ENCODE assay signal across 8 cellular contexts in genomic region chr11:64269380-64270234, GRCh38. TPM values are rescaled to one million over a fixed set of nuclear protein-coding genes. Genes with fewer than 3 reads are reported as not detected.
DNase-seq lines count a peak whose midpoint lies in the region; TF ChIP-seq lines count a peak whose summit lies in the region.

No MANE protein-coding gene starts in this region.

- in situ Hi-C loops in SK-MEL-5 (cut with HindIII; ENCODE audit: low pct_unique_long_range_greater_than_20kb, low sequenced_read_pairs) = no loop called here

- peak; percentile 99 for DNase-seq in GM06990 (ENCODE audit: extremely low read depth, insufficient read length)
- peak; percentile 100 for DNase-seq in HFFc6
- DNase-seq in NAMALWA (ENCODE audit: low spot score) = peak; percentile 99
- DNase-seq in SK-MEL-5 (ENCODE audit: low read depth, low spot score) = peak; percentile 99
- peak; percentile 98 for DNase-seq in activated naive CD4-positive, alpha-beta T cell treated with anti-CD3 and anti-CD28 coated beads, Interleukin-2, amount 10 ng/mL, durations not matched to agents 7 days and 5 days
- peak; percentile 86 for DNase-seq in germinal center (ENCODE audit: low spot score)
- peak; percentile 99 for DNase-seq in non-pigmented ciliary epithelial cell (ENCODE audit: low read depth)
- peak; percentile 100 for DNase-seq in superior temporal gyrus (ENCODE audit: extremely low spot score)

- H3K36me3 Mint-ChIP-seq in HFFc6 (ENCODE audit: low read depth) = peaks cover 19% of the 10 kb centered on the region; the same call in 1 of the 2 replicates
- peaks cover 8% of the 10 kb centered on the region for H3K36me3 Mint-ChIP-seq in activated naive CD4-positive, alpha-beta T cell treated with anti-CD3 and anti-CD28 coated beads, Interleukin-2, amount 10 ng/mL, durations not matched to agents 7 days and 5 days

- CTCF ChIA-PET in activated naive CD4-positive, alpha-beta T cell treated with anti-CD3 and anti-CD28 coated beads, Interleukin-2, amount 10 ng/mL, durations not matched to agents 7 days and 5 days (lab: Charles Lee) = interaction anchor here (0.8 to 2.4 kb wide), 7 partner anchors 11 to 65 kb away, joined by 3 to 15 read pairs (median 6); partner anchors contain the start of genes ESRRA, FERMT3, PLCB3 and PPP1R14B

- TF ChIP-seq CTCF in GM06990 (IDR thresholded peaks at IDR 0.05; ENCODE audit: insufficient read depth, low read length, poor library complexity, severe bottlenecking) (no peak), HFFc6 (IDR thresholded peaks at IDR 0.05) (peak; percentile 42)

- peak overlapping the region; percentile 99 for H3K27ac Mint-ChIP-seq in HFFc6
- peak overlapping the region; percentile 97 for H3K27ac Mint-ChIP-seq in activated naive CD4-positive, alpha-beta T cell treated with anti-CD3 and anti-CD28 coated beads, Interleukin-2, amount 10 ng/mL, durations not matched to agents 7 days and 5 days

- H3K4me1 Mint-ChIP-seq in HFFc6 (ENCODE audit: low read depth) = peaks cover 48% of the 10 kb centered on the region
- peaks cover 26% of the 10 kb centered on the region for H3K4me1 Mint-ChIP-seq in activated naive CD4-positive, alpha-beta T cell treated with anti-CD3 and anti-CD28 coated beads, Interleukin-2, amount 10 ng/mL, durations not matched to agents 7 days and 5 days

- H3K27me3 Mint-ChIP-seq in HFFc6 (ENCODE audit: insufficient read depth) = peaks cover 14% of the 10 kb centered on the region
- no peaks in the 10 kb centered on the region for H3K27me3 Mint-ChIP-seq in activated naive CD4-positive, alpha-beta T cell treated with anti-CD3 and anti-CD28 coated beads, Interleukin-2, amount 10 ng/mL, durations not matched to agents 7 days and 5 days

- peak overlapping the region; percentile 96 for H3K4me3 Mint-ChIP-seq in HFFc6
- H3K4me3 Mint-ChIP-seq in activated naive CD4-positive, alpha-beta T cell treated with anti-CD3 and anti-CD28 coated beads, Interleukin-2, amount 10 ng/mL, durations not matched to agents 7 days and 5 days = peak overlapping the region; percentile 92

- no peaks in the 10 kb centered on the region for H3K9me3 Mint-ChIP-seq in HFFc6
- no peaks in the 10 kb centered on the region for H3K9me3 Mint-ChIP-seq in activated naive CD4-positive, alpha-beta T cell treated with anti-CD3 and anti-CD28 coated beads, Interleukin-2, amount 10 ng/mL, durations not matched to agents 7 days and 5 days

- H3K36me3 ChIP-seq in GM06990 (ENCODE audit: control insufficient read depth, insufficient read depth, low read length) = peaks cover 2% of the 10 kb centered on the region

- peak overlapping the region; percentile 65 for H3K4me3 ChIP-seq in GM06990 (replicated peaks; ENCODE audit: low read depth, low read length)

- no peaks in the 10 kb centered on the region for H3K27me3 ChIP-seq in GM06990 (replicated peaks; ENCODE audit: control insufficient read depth, insufficient read depth, low read length)

RNA-seq across cellular contexts. Expression of gene BAD, which starts 14.9 kb away (rescaled TPM):
- total RNA-seq in HFFc6 (2021; fragmentation: NEBNext Ultra II Directional; extraction: Animal tissue kit (Norgen Biotek cat#: 25700)) = 10 to 100 TPM; 65.9 to 75.0 (median 68.8) TPM
- 18.7 and 19.3 TPM in 2 replicates for total RNA-seq in SK-MEL-5 (2014; rRNA removed; shearing (Covaris generic))
- polyA plus RNA-seq in SK-MEL-5 (2015; cell fraction: cytosol; rRNA removed) = 23.2 and 30.8 TPM in 2 replicates
- polyA plus RNA-seq in SK-MEL-5 (2015; cell fraction: nucleus; rRNA removed) = 2.2 and 7.1 TPM in 2 replicates

RNA-seq across cellular contexts. Expression of gene GPR137, which starts 16.0 kb away (rescaled TPM):
- total RNA-seq in HFFc6 (2021; fragmentation: NEBNext Ultra II Directional; extraction: Animal tissue kit (Norgen Biotek cat#: 25700)) = 10 to 100 TPM; 27.9 to 42.1 (median 34.7) TPM
- 7.9 TPM in 2 replicates for total RNA-seq in SK-MEL-5 (2014; rRNA removed; shearing (Covaris generic))
- 31.0 and 32.3 TPM in 2 replicates for polyA plus RNA-seq in SK-MEL-5 (2015; cell fraction: cytosol; rRNA removed)
- polyA plus RNA-seq in SK-MEL-5 (2015; cell fraction: nucleus; rRNA removed) = 38.9 and 57.8 TPM in 2 replicates

RNA-seq across cellular contexts. Expression of gene PLCB3, which starts 18.3 kb away (rescaled TPM):
- total RNA-seq in HFFc6 (2021; fragmentation: NEBNext Ultra II Directional; extraction: Animal tissue kit (Norgen Biotek cat#: 25700)) = 10 to 100 TPM; 48.1 to 58.0 (median 51.8) TPM
- 10.4 and 12.1 TPM in 2 replicates for total RNA-seq in SK-MEL-5 (2014; rRNA removed; shearing (Covaris generic))
- polyA plus RNA-seq in SK-MEL-5 (2015; cell fraction: cytosol; rRNA removed) = 20.0 and 21.5 TPM in 2 replicates
- 37.2 and 39.7 TPM in 2 replicates for polyA plus RNA-seq in SK-MEL-5 (2015; cell fraction: nucleus; rRNA removed)

RNA-seq across cellular contexts. Expression of gene KCNK4, which starts 21.5 kb away (rescaled TPM):
- under 1 TPM in 1 of 6 experiments, not detected in 5; 0.14 TPM for total RNA-seq in HFFc6 (2021; fragmentation: NEBNext Ultra II Directional; extraction: Animal tissue kit (Norgen Biotek cat#: 25700))
- not detected in 2 replicates for total RNA-seq in SK-MEL-5 (2014; rRNA removed; shearing (Covaris generic))
- polyA plus RNA-seq in SK-MEL-5 (2015; cell fraction: cytosol; rRNA removed) = not detected in 2 replicates
- polyA plus RNA-seq in SK-MEL-5 (2015; cell fraction: nucleus; rRNA removed) = not detected in 2 replicates

RNA-seq across cellular contexts. Expression of gene PPP1R14B, which starts 22.9 kb away (rescaled TPM):
- total RNA-seq in HFFc6 (2021; fragmentation: NEBNext Ultra II Directional; extraction: Animal tissue kit (Norgen Biotek cat#: 25700)) = 100 to 1,000 TPM; 386 to 478 (median 429) TPM
- 138 and 162 TPM in 2 replicates for total RNA-seq in SK-MEL-5 (2014; rRNA removed; shearing (Covaris generic))
- polyA plus RNA-seq in SK-MEL-5 (2015; cell fraction: cytosol; rRNA removed) = 157 and 204 TPM in 2 replicates
- 24.2 and 26.1 TPM in 2 replicates for polyA plus RNA-seq in SK-MEL-5 (2015; cell fraction: nucleus; rRNA removed)

Comparison
In these comparisons a context has a peak if more than half of its experiments do, and no peak if none do; other contexts are left out.
1. Peak in every context shown above with its lines: DNase-seq and H3K4me3 ChIP-seq.